21 cellular contexts compared by ENCODE assay signal in genomic region chr9:131300444-131300843, GRCh38. TPM values are rescaled to one million over a fixed set of nuclear protein-coding genes. Genes with fewer than 3 reads are reported as not detected.
DNase-seq lines count a peak whose midpoint lies in the region; ATAC-seq, FAIRE-seq and TF ChIP-seq lines count a peak whose summit lies in the region.
"Had no signal": no experiment of that assay in that cellular context is flagged by ENCODE, and none has a peak within 500 bp of the region (broad histone marks: within the 10 kb centered on the region; RNA-seq: fewer than 3 reads in every experiment).

No MANE protein-coding gene starts in this region.

- no peak overlapping the region for H2AFZ ChIP-seq in K562 (ENCODE audit: low read depth, low read length)
- H2AFZ ChIP-seq in PC-3 (ENCODE audit: low read length) = no peak overlapping the region
- H2AFZ ChIP-seq: GM23338 had no signal

- POLR2A ChIA-PET in HEK293T (lab: Yijun Ruan, JAX) (no interaction called here), K562 (lab: Yijun Ruan, JAX) (interaction anchor here (0.6 to 1.2 kb wide), 2 partner anchors 9 to 88 kb away, joined by 3 to 4 read pairs; no protein-coding TSS in a partner anchor), PC-3 (lab: Charles Lee; ENCODE audit: unreplicated experiment) (no interaction called here)

- H3K36me3 ChIP-seq in left ventricle myocardium inferior = peaks cover 10% of the 10 kb centered on the region
- no peaks in the 10 kb centered on the region for H3K36me3 ChIP-seq in BLaER1
- no peaks in the 10 kb centered on the region for H3K36me3 ChIP-seq in K562 (ENCODE audit: control insufficient read depth, insufficient read depth, low read length)
- H3K36me3 ChIP-seq in PC-3 (ENCODE audit: low read depth, low read length) = no peaks in the 10 kb centered on the region

- H4K20me1 ChIP-seq in BLaER1 = peaks cover 58% of the 10 kb centered on the region
- H4K20me1 ChIP-seq in K562 (replicated peaks; ENCODE audit: control insufficient read depth, insufficient read depth, low read length) = no peaks in the 10 kb centered on the region
- H4K20me1 ChIP-seq in PC-3 (ENCODE audit: low read length) = no peaks in the 10 kb centered on the region

- H3K9ac ChIP-seq in BLaER1 (no peak overlapping the region), K562 (ENCODE audit: insufficient read depth in 1 of 2, low read depth in 2 of 2, low read length in 2 of 2) (no peak overlapping the region), PC-3 (ENCODE audit: low read length) (no peak overlapping the region)

- H3K9me3 Mint-ChIP-seq in activated T-cell treated with anti-CD3 and anti-CD28 coated beads, Interleukin-2, amount 50 U/mL, for 72 hours = no peaks in the 10 kb centered on the region
- H3K9me3 Mint-ChIP-seq: CD4-positive, alpha-beta T cell; GM23338; HFFc6 had no signal

- CTCF ChIA-PET in HEK293T (lab: Yijun Ruan, JAX) = interaction anchor here (0.7 kb wide), 1 partner anchor 85 kb away, joined by 6 read pairs; no protein-coding TSS in a partner anchor
- CTCF ChIA-PET in K562 (lab: Yijun Ruan, JAX; ENCODE audit: low intra/inter-chr PET ratio) = interaction anchor here (0.6 kb wide), 1 partner anchor 20 kb away, joined by 5 read pairs; no protein-coding TSS in a partner anchor
- CTCF ChIA-PET in PC-3 (lab: Charles Lee) = no interaction called here

- H3K4me1 Mint-ChIP-seq in activated T-cell treated with anti-CD3 and anti-CD28 coated beads, Interleukin-2, amount 50 U/mL, for 72 hours (ENCODE audit: low read depth) = no peaks in the 10 kb centered on the region

- no peak overlapping the region for H3K4me3 Mint-ChIP-seq in activated T-cell treated with anti-CD3 and anti-CD28 coated beads, Interleukin-2, amount 50 U/mL, for 72 hours
- H3K4me3 Mint-ChIP-seq: B cell; CD4-positive, alpha-beta T cell; GM23338; HFFc6 had no signal

- no peak for TF ChIP-seq POLR2A in K562 (conservative IDR thresholded peaks at IDR 0.05)

- TF ChIP-seq CTCF in left ventricle myocardium inferior (IDR thresholded peaks at IDR 0.05; ENCODE audit: borderline replicate concordance) = no peak
- TF ChIP-seq CTCF in K562 (IDR thresholded peaks at IDR 0.05 in 2 of 3, conservative IDR thresholded peaks at IDR 0.05 in 1 of 3; ENCODE audit: insufficient read depth in 2 of 3, low read depth in 1 of 3, low read length in 3 of 3) = peak in 1 of 3 experiments; percentile 15; a peak in 1 of 6 replicates
- no peak for TF ChIP-seq CTCF in PC-3 (conservative IDR thresholded peaks at IDR 0.05; ENCODE audit: low read depth, low read length)

- H3K9me2 ChIP-seq in PC-3 (replicated peaks; ENCODE audit: low read length) = no peaks in the 10 kb centered on the region

- no peak overlapping the region for H3K27ac Mint-ChIP-seq in activated T-cell treated with anti-CD3 and anti-CD28 coated beads, Interleukin-2, amount 50 U/mL, for 72 hours
- H3K27ac Mint-ChIP-seq: B cell; CD4-positive, alpha-beta T cell; GM23338; HFFc6 had no signal

- H3K4me3 ChIP-seq in left ventricle myocardium inferior (no peak overlapping the region), BLaER1 (no peak overlapping the region), K562 (no peak overlapping the region), PC-3 (ENCODE audit: low read length) (no peak overlapping the region)
- H3K4me3 ChIP-seq: GM23338 had no signal

- in situ Hi-C loops in K562 (cut with MboI) = loop anchor here (25.0 kb wide), 1 partner anchor 588 kb away; no protein-coding TSS in a partner anchor

- H3K27me3 ChIP-seq in left ventricle myocardium inferior (ENCODE audit: low read depth) (no peaks in the 10 kb centered on the region), BLaER1 (no peaks in the 10 kb centered on the region), K562 (ENCODE audit: control insufficient read depth in 2 of 2, insufficient read depth in 2 of 2, low read length in 2 of 2) (no peaks in the 10 kb centered on the region), PC-3 (ENCODE audit: low read length) (no peaks in the 10 kb centered on the region)

- H3K4me1 ChIP-seq in left ventricle myocardium inferior (peaks cover 79% of the 10 kb centered on the region), BLaER1 (peaks cover 92% of the 10 kb centered on the region), K562 (replicated peaks in 1 of 2; ENCODE audit: control insufficient read depth in 2 of 2, insufficient read depth in 2 of 2, low read length in 2 of 2) (peaks cover 23 to 63% of the 10 kb centered on the region in 2 experiments), PC-3 (ENCODE audit: insufficient read depth, low read length) (no peaks in the 10 kb centered on the region)

- no peaks in the 10 kb centered on the region for H3K36me3 Mint-ChIP-seq in activated T-cell treated with anti-CD3 and anti-CD28 coated beads, Interleukin-2, amount 50 U/mL, for 72 hours (ENCODE audit: insufficient read depth in 2 of 2)

- H3K9me3 ChIP-seq in left ventricle myocardium inferior (replicated peaks) (no peaks in the 10 kb centered on the region), BLaER1 (no peaks in the 10 kb centered on the region), K562 (replicated peaks; ENCODE audit: control insufficient read depth, insufficient read depth, low read depth, low read length) (no peaks in the 10 kb centered on the region), PC-3 (ENCODE audit: low read length) (no peaks in the 10 kb centered on the region)
- H3K9me3 ChIP-seq: Caco-2 had no signal

- H3K9me1 ChIP-seq in K562 (ENCODE audit: control insufficient read depth, insufficient read depth, low read length) = peaks cover 4% of the 10 kb centered on the region

- ATAC-seq in Right ventricle myocardium inferior = no peak
- no peak for ATAC-seq in K562
- ATAC-seq in PC-3 = no peak
- ATAC-seq in activated T-cell treated with anti-CD3 and anti-CD28 coated beads, Interleukin-2, amount 50 U/mL, for 72 hours (replicated peaks in 1 of 2) = no peak

- no TSS peak for BruUV-seq in K562 (replicated peaks; lab: Mats Ljungman, UMichigan)
- BruUV-seq in PC-3 (replicated peaks; lab: Mats Ljungman, UMichigan) = no TSS peak

- intact Hi-C loops in left ventricle myocardium inferior (cut with micrococcal nuclease) (no loop called here), Right ventricle myocardium inferior (cut with DNase I) (no loop called here), K562 (cut with micrococcal nuclease) (loop anchor here (10.0 kb wide), 1 partner anchor 1064 kb away; no protein-coding TSS in a partner anchor), PC-3 (cut with micrococcal nuclease) (no loop called here)

- no peaks in the 10 kb centered on the region for H3F3A ChIP-seq in PC-3 (ENCODE audit: low read length, unreplicated experiment)

- H3K27ac ChIP-seq in left ventricle myocardium inferior (replicated peaks) (peak overlapping the region; percentile 96), BLaER1 (no peak overlapping the region), K562 (ENCODE audit: extremely low read depth, low read depth, low read length) (no peak overlapping the region), PC-3 (ENCODE audit: low read length) (no peak overlapping the region)
- H3K27ac ChIP-seq: C4-2B, HL-60 had no signal

- TF ChIP-seq RAD21 in K562 (CRISPR knock-in tag; conservative IDR thresholded peaks at IDR 0.05 in 1 of 2, IDR thresholded peaks at IDR 0.05 in 1 of 2) = no peak

- FAIRE-seq in K562 (lab: Jason Lieb, UNC) = no peak
- FAIRE-seq: D721Med, G401.6, GM12892, GM18507, H54 had no signal

- no peak for TF ChIP-seq EP300 in K562 (IDR thresholded peaks at IDR 0.05; ENCODE audit: low read length)

- H3K4me2 ChIP-seq in BLaER1 (peak overlapping the region; percentile 87; the same call in 1 of the 2 replicates), K562 (ENCODE audit: insufficient read depth, low read length) (no peak overlapping the region), PC-3 (ENCODE audit: low read length) (no peak overlapping the region)
- H3K4me2 ChIP-seq: GM23338 had no signal

- no peaks in the 10 kb centered on the region for H3K79me2 ChIP-seq in K562 (ENCODE audit: control insufficient read depth, insufficient read depth, low read length)
- no peaks in the 10 kb centered on the region for H3K79me2 ChIP-seq in PC-3 (ENCODE audit: low read length)

- no peak for DNase-seq in left ventricle myocardium inferior
- DNase-seq in Right ventricle myocardium inferior (ENCODE audit: missing footprints) = no peak
- no peak for DNase-seq in HEK293T (ENCODE audit: extremely low spot score)
- no peak for DNase-seq in K562 (ENCODE audit: extremely low read depth in 1 of 4, low spot score in 3 of 4)
- DNase-seq in PC-3 = no peak
- DNase-seq in activated T-cell treated with anti-CD3 and anti-CD28 coated beads, Interleukin-2, amount 50 U/mL, for 72 hours = no peak
- DNase-seq: Caco-2; CD4-positive, alpha-beta T cell; HCEC 1CT; HFFc6; IMR-90 had no signal

- no peaks in the 10 kb centered on the region for H3K27me3 Mint-ChIP-seq in activated T-cell treated with anti-CD3 and anti-CD28 coated beads, Interleukin-2, amount 50 U/mL, for 72 hours (ENCODE audit: low read depth)
- H3K27me3 Mint-ChIP-seq: B cell; CD4-positive, alpha-beta T cell had no signal

RNA-seq across cellular contexts. Expression of gene PLPP7, which starts 10.9 kb away (rescaled TPM):
- total RNA-seq in left ventricle myocardium inferior (120 TPM), Right ventricle myocardium inferior (107 TPM), K562 (2014; rRNA removed) (0.23 and 0.65 TPM in 2 replicates), K562 (2014; rRNA removed; fragmentation: Illumina TruSeq; extraction: Trizol) (not detected in 2 replicates), K562 (2015; rRNA removed; fragmentation: Illumina TruSeq; extraction: Trizol) (0.18 and 0.30 TPM in 2 replicates), K562 (2021) (0.56 and 0.93 TPM in 2 replicates), PC-3 (2014; rRNA removed) (0.98 TPM in 1 of 2 replicates, not detected in the other)
- 0.49 TPM in 1 of 2 replicates, not detected in the other for total RNA-seq in K562 (2011; cell fraction: chromatin; rRNA removed; ENCODE audit: low replicate concordance)
- 1.1 and 1.2 TPM in 2 replicates for total RNA-seq in K562 (2011; cell fraction: nucleolus; rRNA removed)
- total RNA-seq in K562 (2011; cell fraction: nucleoplasm; rRNA removed) = 0.66 and 0.99 TPM in 2 replicates
- polyA plus RNA-seq in K562 (2011; rRNA removed) (0.18 and 0.41 TPM in 2 replicates), K562 (2014; fragmentation: Illumina TruSeq; extraction: Trizol) (0.09 and 0.37 TPM in 2 replicates), K562 (2014; fragmentation: Nextera tagmentation; extraction: Ambion mirVana) (not detected), K562 (2014; rRNA removed) (0.86 TPM in 1 of 2 replicates, not detected in the other)
- polyA plus RNA-seq in K562 (2011; cell fraction: cytosol; rRNA removed) = 0.48 and 0.50 TPM in 2 replicates
- polyA plus RNA-seq in K562 (2011; cell fraction: nucleus; rRNA removed) = 0.68 and 0.87 TPM in 2 replicates
- 0.64 and 1.3 TPM in 2 replicates for polyA plus RNA-seq in K562 (2012)
- polyA minus RNA-seq in K562 (2011; rRNA and poly(A)+ RNA removed) = 0.09 and 0.11 TPM in 2 replicates
- polyA minus RNA-seq in K562 (2011; cell fraction: cytosol; rRNA and poly(A)+ RNA removed) = not detected in 2 replicates
- polyA minus RNA-seq in K562 (2011; cell fraction: nucleus; rRNA and poly(A)+ RNA removed) = 0.13 and 1.00 TPM in 2 replicates
- total RNA-seq in activated T-cell treated with anti-CD3 and anti-CD28 coated beads, Interleukin-2, amount 50 U/mL, for 72 hours = under 1 TPM; 0.23 to 0.31 TPM

RNA-seq across cellular contexts. Expression of gene FAM78A, which starts 24.1 kb away (rescaled TPM):
- total RNA-seq in left ventricle myocardium inferior = 47.3 TPM
- total RNA-seq in Right ventricle myocardium inferior = 62.9 TPM
- total RNA-seq in K562 (2011; cell fraction: chromatin; rRNA removed; ENCODE audit: low replicate concordance) = 38.6 and 86.5 TPM in 2 replicates
- total RNA-seq in K562 (2011; cell fraction: nucleolus; rRNA removed) = 61.2 and 70.5 TPM in 2 replicates
- 59.7 and 74.0 TPM in 2 replicates for total RNA-seq in K562 (2011; cell fraction: nucleoplasm; rRNA removed)
- 55.5 and 85.8 TPM in 2 replicates for total RNA-seq in K562 (2014; rRNA removed)
- total RNA-seq in K562 (2014; rRNA removed; fragmentation: Illumina TruSeq; extraction: Trizol) = 23.7 and 28.6 TPM in 2 replicates
- 55.6 and 55.9 TPM in 2 replicates for total RNA-seq in K562 (2015; rRNA removed; fragmentation: Illumina TruSeq; extraction: Trizol)
- 103 and 105 TPM in 2 replicates for total RNA-seq in K562 (2021)
- 29.9 and 50.1 TPM in 2 replicates for polyA plus RNA-seq in K562 (2011; rRNA removed)
- 60.0 and 102 TPM in 2 replicates for polyA plus RNA-seq in K562 (2011; cell fraction: cytosol; rRNA removed)
- polyA plus RNA-seq in K562 (2011; cell fraction: nucleus; rRNA removed) = 43.9 and 60.4 TPM in 2 replicates
- polyA plus RNA-seq in K562 (2012) = 66.9 and 81.0 TPM in 2 replicates
- polyA plus RNA-seq in K562 (2014; fragmentation: Illumina TruSeq; extraction: Trizol) = 65.0 and 68.7 TPM in 2 replicates
- polyA plus RNA-seq in K562 (2014; fragmentation: Nextera tagmentation; extraction: Ambion mirVana) = 1 to 10 TPM in 1 of 2 experiments, under 1 TPM in 1; 0.56 to 1.2 TPM
- polyA plus RNA-seq in K562 (2014; rRNA removed) = 55.2 and 59.6 TPM in 2 replicates
- 23.2 and 33.4 TPM in 2 replicates for polyA minus RNA-seq in K562 (2011; rRNA and poly(A)+ RNA removed)
- polyA minus RNA-seq in K562 (2011; cell fraction: cytosol; rRNA and poly(A)+ RNA removed) = 57.5 and 69.4 TPM in 2 replicates
- 13.3 and 20.8 TPM in 2 replicates for polyA minus RNA-seq in K562 (2011; cell fraction: nucleus; rRNA and poly(A)+ RNA removed)
- total RNA-seq in PC-3 (2014; rRNA removed) = 0.07 and 0.40 TPM in 2 replicates
- total RNA-seq in activated T-cell treated with anti-CD3 and anti-CD28 coated beads, Interleukin-2, amount 50 U/mL, for 72 hours = 10 to 100 TPM; 38.0 to 42.3 TPM

Comparison
In these comparisons a context has a peak if more than half of its experiments do, and no peak if none do; other contexts are left out.
1. RNA of gene PLPP7, which starts 10.9 kb away (total RNA-seq): 120 TPM in left ventricle myocardium inferior (single experiment) and 107 TPM in Right ventricle myocardium inferior (single experiment); 0.23 to 0.31 TPM in activated T-cell treated with anti-CD3 and anti-CD28 coated beads, Interleukin-2, amount 50 U/mL, for 72 hours, 0.18 to 1.2 TPM in K562 and 0.98 TPM in PC-3; every median in the first group is over 10 times any median in the second.
2. RNA of gene FAM78A, which starts 24.1 kb away (total RNA-seq): 62.9 TPM in Right ventricle myocardium inferior (single experiment), 23.7 to 105 TPM in K562, 47.3 TPM in left ventricle myocardium inferior (single experiment) and 38.0 to 42.3 TPM in activated T-cell treated with anti-CD3 and anti-CD28 coated beads, Interleukin-2, amount 50 U/mL, for 72 hours; 0.07 to 0.40 TPM in PC-3; every median in the first group is over 10 times any median in the second.